ENCODE assay signal across 2 cellular contexts in genomic region chr9:101593345-101593744, GRCh38.
TF ChIP-seq lines count a peak whose summit lies in the region.

No MANE protein-coding gene starts in this region.

TF ChIP-seq in GM23338, 12 proteins besides CTCF, POLR2A, EP300 and RAD21:
- TF ChIP-seq ZNF114 (CRISPR knock-in tag; IDR thresholded peaks at IDR 0.05): no peak
- TF ChIP-seq REST (IDR thresholded peaks at IDR 0.05; ENCODE audit: unreplicated experiment): no peak
- no peak for TF ChIP-seq ZNF462 (CRISPR knock-in tag; IDR thresholded peaks at IDR 0.05)
- TF ChIP-seq EZH2 (IDR thresholded peaks at IDR 0.05; ENCODE audit: low read depth, unreplicated experiment): no peak

TF ChIP-seq in H1, 55 proteins besides CTCF, POLR2A, EP300 and RAD21:
- no peak for TF ChIP-seq E2F6 (IDR thresholded peaks at IDR 0.05)
- TF ChIP-seq CHD2 (IDR thresholded peaks at IDR 0.05; ENCODE audit: low read length): no peak
- TF ChIP-seq RNF2 (IDR thresholded peaks at IDR 0.05; ENCODE audit: borderline replicate concordance, low read depth, low read length, missing control alignments, poor library complexity, severe bottlenecking): no peak
- TF ChIP-seq KDM4A (IDR thresholded peaks at IDR 0.05; ENCODE audit: low read depth, low read length, severe bottlenecking): no peak
- no peak for TF ChIP-seq GTF2F1 (IDR thresholded peaks at IDR 0.05; ENCODE audit: borderline replicate concordance, low read depth, low read length)
- no peak for TF ChIP-seq CBX8 (IDR thresholded peaks at IDR 0.05; ENCODE audit: borderline replicate concordance, low read depth, low read length)
- no peak for TF ChIP-seq YY1 (IDR thresholded peaks at IDR 0.05; ENCODE audit: low read depth, low read length)
- no peak for TF ChIP-seq TAF7 (optimal IDR thresholded peaks at IDR 0.05; ENCODE audit: borderline replicate concordance, low read depth, low read length)
- TF ChIP-seq SP2 (IDR thresholded peaks at IDR 0.05; ENCODE audit: low read length): no peak
- no peak for TF ChIP-seq EGR1 (IDR thresholded peaks at IDR 0.05; ENCODE audit: borderline replicate concordance, low read depth, low read length)
- TF ChIP-seq CHD1 (IDR thresholded peaks at IDR 0.05; ENCODE audit: low read depth, low read length): no peak
- no peak for TF ChIP-seq JUND (IDR thresholded peaks at IDR 0.05; ENCODE audit: low read length)
- no peak for TF ChIP-seq HDAC2 (IDR thresholded peaks at IDR 0.05; ENCODE audit: borderline replicate concordance in 1 of 2, low read depth in 2 of 2, low read length in 2 of 2)
- TF ChIP-seq FOSL1 (IDR thresholded peaks at IDR 0.05; ENCODE audit: insufficient read depth, low read depth, low read length): no peak
- no peak for TF ChIP-seq TEAD4 (IDR thresholded peaks at IDR 0.05; ENCODE audit: low read depth, low read length)
- TF ChIP-seq TBP (IDR thresholded peaks at IDR 0.05; ENCODE audit: low read depth, low read length): no peak
- TF ChIP-seq SIRT6 (IDR thresholded peaks at IDR 0.05; ENCODE audit: low read length): no peak
- TF ChIP-seq SIX5 (IDR thresholded peaks at IDR 0.05; ENCODE audit: low read depth, low read length): no peak
